ENCODE assay signal across 18 cellular contexts in genomic region chr9:16180091-16180490, GRCh38.
A peak's percentile ranks its signal among the peaks of the same experiment; 100 is the strongest.
DNase-seq lines count a peak whose midpoint lies in the region; ATAC-seq and TF ChIP-seq lines count a peak whose summit lies in the region.
"Had no signal": no experiment of that assay in that cellular context is flagged by ENCODE, and none has a peak within 500 bp of the region (broad histone marks: within the 10 kb centered on the region; RNA-seq: fewer than 3 reads in every experiment).

No MANE protein-coding gene starts in this region.

- POLR2A ChIA-PET in SK-N-SH (lab: Yijun Ruan, JAX), result no interaction called here
- POLR2A ChIA-PET in activated naive CD8-positive, alpha-beta T cell treated with anti-CD3 and anti-CD28 coated beads, Interleukin-2, amount 10 ng/mL, durations not matched to agents 7 days and 5 days (lab: Charles Lee), result no interaction called here

- no peaks in the 10 kb centered on the region for H3K9me3 Mint-ChIP-seq in activated naive CD8-positive, alpha-beta T cell treated with anti-CD3 and anti-CD28 coated beads, Interleukin-2, amount 10 ng/mL, durations not matched to agents 7 days and 5 days
- H3K9me3 Mint-ChIP-seq in neural crest cell, result no peaks in the 10 kb centered on the region
- H3K9me3 Mint-ChIP-seq in activated naive CD4-positive, alpha-beta T cell treated with anti-CD3 and anti-CD28 coated beads, Interleukin-2, amount 50 U/mL, for 72 hours, result peaks cover 5% of the 10 kb centered on the region in 2 donors
- H3K9me3 Mint-ChIP-seq in stimulated activated memory B cell treated with anti-CD40 and anti-IgM and Interleukin-4, amounts not matched to agents 10 μg/mL and 1 μg/mL and 100 μg/mL, for 72 hours, result peaks cover 4% of the 10 kb centered on the region

- H3K36me3 Mint-ChIP-seq in activated naive CD8-positive, alpha-beta T cell treated with anti-CD3 and anti-CD28 coated beads, Interleukin-2, amount 10 ng/mL, durations not matched to agents 7 days and 5 days, result peaks cover 4% of the 10 kb centered on the region
- H3K36me3 Mint-ChIP-seq in neural crest cell (ENCODE audit: low read depth), result no peaks in the 10 kb centered on the region
- H3K36me3 Mint-ChIP-seq in activated naive CD4-positive, alpha-beta T cell treated with anti-CD3 and anti-CD28 coated beads, Interleukin-2, amount 50 U/mL, for 72 hours, result no peaks in the 10 kb centered on the region
- no peaks in the 10 kb centered on the region for H3K36me3 Mint-ChIP-seq in stimulated activated memory B cell treated with anti-CD40 and anti-IgM and Interleukin-4, amounts not matched to agents 10 μg/mL and 1 μg/mL and 100 μg/mL, for 72 hours
- H3K36me3 Mint-ChIP-seq: CD14-positive monocyte had no signal

- peaks cover 33% of the 10 kb centered on the region for H3K4me1 Mint-ChIP-seq in activated naive CD8-positive, alpha-beta T cell treated with anti-CD3 and anti-CD28 coated beads, Interleukin-2, amount 10 ng/mL, durations not matched to agents 7 days and 5 days
- peaks cover 10% of the 10 kb centered on the region for H3K4me1 Mint-ChIP-seq in neural crest cell
- no peaks in the 10 kb centered on the region for H3K4me1 Mint-ChIP-seq in stimulated activated memory B cell treated with anti-CD40 and anti-IgM and Interleukin-4, amounts not matched to agents 10 μg/mL and 1 μg/mL and 100 μg/mL, for 72 hours
- H3K4me1 Mint-ChIP-seq: CD14-positive monocyte had no signal

- H4K20me1 ChIP-seq in SK-N-SH (ENCODE audit: insufficient read depth), result no peaks in the 10 kb centered on the region
- H4K20me1 ChIP-seq in Loucy (ENCODE audit: insufficient read depth, low read length, poor library complexity, severe bottlenecking), result no peaks in the 10 kb centered on the region

- TF ChIP-seq RAD21 in SK-N-SH (IDR thresholded peaks at IDR 0.05; ENCODE audit: low read length), result no peak

- TF ChIP-seq CTCF in SK-N-SH (IDR thresholded peaks at IDR 0.05) (no peak), Loucy (conservative IDR thresholded peaks at IDR 0.05; ENCODE audit: low read length) (no peak), neural crest cell (conservative IDR thresholded peaks at IDR 0.05) (no peak)

- H3K9me2 ChIP-seq in SK-N-SH (no peaks in the 10 kb centered on the region), Loucy (replicated peaks; ENCODE audit: low read depth, low read length) (no peaks in the 10 kb centered on the region)

- 84% methylated on average over 1 of the region's 1 CpG for WGBS in SK-N-SH (ENCODE audit: low lambda C conversion rate)

- DNase-seq in SK-N-SH (no peak), neural crest cell (ENCODE audit: low read depth, low spot score) (no peak), NCI-H1417 treated with DMSO at 0.1 percent for 48 hours (lab: John Stamatoyannopoulos, UW) (no peak)
- no peak for DNase-seq in activated naive CD8-positive, alpha-beta T cell treated with anti-CD3 and anti-CD28 coated beads, Interleukin-2, amount 10 ng/mL, durations not matched to agents 7 days and 5 days
- no peak for DNase-seq in activated naive CD4-positive, alpha-beta T cell treated with anti-CD3 and anti-CD28 coated beads, Interleukin-2, amount 50 U/mL, for 72 hours (ENCODE audit: low spot score in 2 of 2)
- DNase-seq: COR-L47, DMS 273 treated with DMSO at 0.1 percent for 48 hours, MV-4-11, NCI-H187 treated with DMSO at 0.1 percent for 48 hours, NCI-H524 treated with DMSO at 0.1 percent for 48 hours, SIG-M5 had no signal

- H3K9ac ChIP-seq in SK-N-SH (no peak overlapping the region; the same call in 1 of the 2 replicates), Loucy (ENCODE audit: low read depth, low read length, poor library complexity, severe bottlenecking) (no peak overlapping the region)

- peak overlapping the region; percentile 58 for H3K4me3 Mint-ChIP-seq in activated naive CD8-positive, alpha-beta T cell treated with anti-CD3 and anti-CD28 coated beads, Interleukin-2, amount 10 ng/mL, durations not matched to agents 7 days and 5 days
- no peak overlapping the region for H3K4me3 Mint-ChIP-seq in neural crest cell
- H3K4me3 Mint-ChIP-seq in stimulated activated memory B cell treated with anti-CD40 and anti-IgM and Interleukin-4, amounts not matched to agents 10 μg/mL and 1 μg/mL and 100 μg/mL, for 72 hours, result no peak overlapping the region
- H3K4me3 Mint-ChIP-seq: CD14-positive monocyte had no signal

- CTCF ChIA-PET in SK-N-SH (lab: Yijun Ruan, JAX), result interaction anchor here (1.1 to 1.4 kb wide), 4 partner anchors 11 to 22 kb away, joined by 3 to 4 read pairs (median 4); no protein-coding TSS in a partner anchor

- H2AFZ ChIP-seq in SK-N-SH (ENCODE audit: low read depth) (peak overlapping the region; percentile 37; the same call in 1 of the 2 replicates), Loucy (ENCODE audit: low read length) (no peak overlapping the region)

- no peak overlapping the region for H3K4me3 ChIP-seq in SK-N-SH (ENCODE audit: low read depth in 2 of 2, low read length in 1 of 2)
- H3K4me3 ChIP-seq in Loucy (ENCODE audit: low read length, poor library complexity, severe bottlenecking), result no peak overlapping the region
- H3K4me3 ChIP-seq: HAP-1 had no signal

- H3K27ac ChIP-seq in SK-N-SH (ENCODE audit: low read depth in 2 of 2, low read length in 1 of 2), result peak overlapping the region in 1 of 2 experiments; percentile 45; a peak in 1 of 4 replicates
- H3K27ac ChIP-seq: 22Rv1 had no signal

- H3F3A ChIP-seq in SK-N-SH (replicated peaks; ENCODE audit: insufficient read depth) (no peaks in the 10 kb centered on the region), Loucy (ENCODE audit: low read depth) (no peaks in the 10 kb centered on the region)

- H3K36me3 ChIP-seq in SK-N-SH (replicated peaks in 1 of 2; ENCODE audit: control insufficient read depth in 1 of 2, insufficient read depth in 2 of 2, low read length in 1 of 2) (no peaks in the 10 kb centered on the region), Loucy (ENCODE audit: insufficient read depth, low read length) (no peaks in the 10 kb centered on the region)
- H3K36me3 ChIP-seq: HAP-1 had no signal

- H3K27me3 Mint-ChIP-seq in activated naive CD8-positive, alpha-beta T cell treated with anti-CD3 and anti-CD28 coated beads, Interleukin-2, amount 10 ng/mL, durations not matched to agents 7 days and 5 days, result no peaks in the 10 kb centered on the region
- no peaks in the 10 kb centered on the region for H3K27me3 Mint-ChIP-seq in neural crest cell (ENCODE audit: low read depth)
- H3K27me3 Mint-ChIP-seq in stimulated activated memory B cell treated with anti-CD40 and anti-IgM and Interleukin-4, amounts not matched to agents 10 μg/mL and 1 μg/mL and 100 μg/mL, for 72 hours, result no peaks in the 10 kb centered on the region

- H3K27ac Mint-ChIP-seq in activated naive CD8-positive, alpha-beta T cell treated with anti-CD3 and anti-CD28 coated beads, Interleukin-2, amount 10 ng/mL, durations not matched to agents 7 days and 5 days, result peak overlapping the region; percentile 91
- peak overlapping the region; percentile 66 for H3K27ac Mint-ChIP-seq in neural crest cell (ENCODE audit: unreplicated experiment)
- H3K27ac Mint-ChIP-seq in activated naive CD4-positive, alpha-beta T cell treated with anti-CD3 and anti-CD28 coated beads, Interleukin-2, amount 50 U/mL, for 72 hours, result peak overlapping the region in 1 of 2 donors; percentile 54
- H3K27ac Mint-ChIP-seq in stimulated activated memory B cell treated with anti-CD40 and anti-IgM and Interleukin-4, amounts not matched to agents 10 μg/mL and 1 μg/mL and 100 μg/mL, for 72 hours, result no peak overlapping the region
- H3K27ac Mint-ChIP-seq: CD14-positive monocyte had no signal

- no peak overlapping the region for H3K4me2 ChIP-seq in SK-N-SH
- H3K4me2 ChIP-seq in Loucy (ENCODE audit: low read depth, low read length, poor library complexity, severe bottlenecking), result peak overlapping the region; percentile 11

- ATAC-seq in SK-N-SH treated with all-trans-retinoic acid at 6 μM for 48 hours, result no peak
- no peak for ATAC-seq in activated naive CD8-positive, alpha-beta T cell treated with anti-CD3 and anti-CD28 coated beads, Interleukin-2, amount 10 ng/mL, durations not matched to agents 7 days and 5 days (ENCODE audit: low read depth)
- ATAC-seq in activated naive CD4-positive, alpha-beta T cell treated with anti-CD3 and anti-CD28 coated beads, Interleukin-2, amount 50 U/mL, for 72 hours, result no peak
- no peak for ATAC-seq in stimulated activated memory B cell treated with anti-CD40 and anti-IgM and Interleukin-4, amounts not matched to agents 10 μg/mL and 1 μg/mL and 100 μg/mL, for 72 hours
- ATAC-seq: PC-3 had no signal

- H3K4me1 ChIP-seq in SK-N-SH (ENCODE audit: control insufficient read depth in 1 of 2, insufficient read depth in 2 of 2, low read depth in 1 of 2, low read length in 1 of 2), result no peaks in the 10 kb centered on the region
- peaks cover 10% of the 10 kb centered on the region for H3K4me1 ChIP-seq in Loucy (ENCODE audit: insufficient read depth, low read length, poor library complexity, severe bottlenecking)
- H3K4me1 ChIP-seq: HAP-1 had no signal

- H3K9me3 ChIP-seq in SK-N-SH (no peaks in the 10 kb centered on the region), Loucy (ENCODE audit: insufficient read depth, low read depth, low read length) (no peaks in the 10 kb centered on the region)
- H3K9me3 ChIP-seq: HAP-1 had no signal

- H3K79me2 ChIP-seq in SK-N-SH (ENCODE audit: insufficient read depth) (no peaks in the 10 kb centered on the region), Loucy (ENCODE audit: insufficient read depth, low read length) (no peaks in the 10 kb centered on the region)

- no peaks in the 10 kb centered on the region for H3K27me3 ChIP-seq in SK-N-SH (ENCODE audit: insufficient read depth)
- H3K27me3 ChIP-seq in Loucy (ENCODE audit: insufficient read depth, low read length, poor library complexity, severe bottlenecking), result no peaks in the 10 kb centered on the region

- TF ChIP-seq EP300 in SK-N-SH (IDR thresholded peaks at IDR 0.05; ENCODE audit: borderline replicate concordance in 1 of 2, low read depth in 1 of 2, low read length in 1 of 2), result no peak

TF ChIP-seq in SK-N-SH, 30 proteins besides CTCF, POLR2A, EP300 and RAD21:
- TF ChIP-seq RFX5 (IDR thresholded peaks at IDR 0.05; ENCODE audit: low read length) (no peak), GATA2 (CRISPR knock-in tag; IDR thresholded peaks at IDR 0.05) (no peak), FOXJ3 (CRISPR knock-in tag; IDR thresholded peaks at IDR 0.05) (no peak), MXI1 (IDR thresholded peaks at IDR 0.05; ENCODE audit: low read depth, low read length) (no peak), NFIC (IDR thresholded peaks at IDR 0.05; ENCODE audit: borderline replicate concordance) (no peak)

TF ChIP-seq in SK-N-SH treated with all-trans-retinoic acid at 6 μM for 48 hours, 23 proteins besides CTCF, POLR2A, EP300 and RAD21:
- no peak for TF ChIP-seq OSR1 (CRISPR knock-in tag; IDR thresholded peaks at IDR 0.05)
- no peak for TF ChIP-seq PPARA (CRISPR knock-in tag; IDR thresholded peaks at IDR 0.05; ENCODE audit: borderline replicate concordance)
- TF ChIP-seq CSDC2 (CRISPR knock-in tag; IDR thresholded peaks at IDR 0.05), result no peak
- no peak for TF ChIP-seq ZFP30 (CRISPR knock-in tag; IDR thresholded peaks at IDR 0.05)
- TF ChIP-seq ISL1 (CRISPR knock-in tag; IDR thresholded peaks at IDR 0.05), result no peak
- no peak for TF ChIP-seq ZNF565 (CRISPR knock-in tag; conservative IDR thresholded peaks at IDR 0.05; ENCODE audit: low read depth)
- TF ChIP-seq BACH2 (CRISPR knock-in tag; IDR thresholded peaks at IDR 0.05; ENCODE audit: borderline replicate concordance), result no peak
